18 cellular contexts compared by ENCODE assay signal in genomic region chr11:128739589-128739988, GRCh38. TPM values are rescaled to one million over a fixed set of nuclear protein-coding genes. Genes with fewer than 3 reads are reported as not detected.
DNase-seq lines count a peak whose midpoint lies in the region; ATAC-seq, FAIRE-seq and TF ChIP-seq lines count a peak whose summit lies in the region.
"Had no signal": no experiment of that assay in that cellular context is flagged by ENCODE, and none has a peak within 500 bp of the region (broad histone marks: within the 10 kb centered on the region; RNA-seq: fewer than 3 reads in every experiment).

No MANE protein-coding gene starts in this region.

- BruUV-seq in Calu3 (replicated peaks; lab: Mats Ljungman, UMichigan), result no TSS peak

- DNase-seq in CD14-positive monocyte (ENCODE audit: low spot score), result no peak
- DNase-seq in GM12892 (ENCODE audit: insufficient read length), result no peak
- DNase-seq in natural killer cell, result no peak
- no peak for DNase-seq in GM19239 (ENCODE audit: insufficient read length, low spot score)
- DNase-seq in Calu3, result no peak
- DNase-seq in cerebellum (ENCODE audit: low spot score), result no peak
- DNase-seq: colonic mucosa, DMS53, gastrocnemius medialis, MV-4-11, NCI-H2029, NCI-H524 treated with DMSO at 0.1 percent for 48 hours, PC-9 had no signal

- peaks cover 19 to 34% of the 10 kb centered on the region in 2 donors for H3K36me3 Mint-ChIP-seq in CD14-positive monocyte
- peaks cover 7% of the 10 kb centered on the region for H3K36me3 Mint-ChIP-seq in activated naive CD8-positive, alpha-beta T cell
- no peaks in the 10 kb centered on the region for H3K36me3 Mint-ChIP-seq in natural killer cell
- no peaks in the 10 kb centered on the region for H3K36me3 Mint-ChIP-seq in Calu3 (ENCODE audit: insufficient read depth, unreplicated experiment)
- H3K36me3 Mint-ChIP-seq: neural progenitor cell had no signal

- intact Hi-C loops in CD14-positive monocyte (cut with micrococcal nuclease) (no loop called here), natural killer cell (cut with micrococcal nuclease) (no loop called here), Calu3 (cut with micrococcal nuclease; ENCODE audit: unreplicated experiment) (no loop called here)

- H3K9me3 Mint-ChIP-seq in CD14-positive monocyte, result no peaks in the 10 kb centered on the region
- no peaks in the 10 kb centered on the region for H3K9me3 Mint-ChIP-seq in activated naive CD8-positive, alpha-beta T cell (ENCODE audit: low read depth)
- no peaks in the 10 kb centered on the region for H3K9me3 Mint-ChIP-seq in natural killer cell
- H3K9me3 Mint-ChIP-seq in Calu3 (ENCODE audit: low read depth, unreplicated experiment), result no peaks in the 10 kb centered on the region
- H3K9me3 Mint-ChIP-seq: activated T-helper 2 cell treated with anti-CD3 and anti-CD28 coated beads, Interferon-gamma antibody, Interleukin-2, Interleukin-4, amounts not matched to agents 10 μg/mL and 5 μg/mL and 100 μg/mL, durations not matched to agents 14 hours and 24 hours and 36 hours; neural progenitor cell had no signal

- FAIRE-seq in GM12892 (lab: Jason Lieb, UNC), result peak; percentile 65
- no peak for FAIRE-seq in GM19239 (lab: Jason Lieb, UNC)
- FAIRE-seq: astrocyte had no signal

- TF ChIP-seq POLR2A in GM12892 (IDR thresholded peaks at IDR 0.05; ENCODE audit: low read depth, low read length), result no peak

- H3K4me1 Mint-ChIP-seq in CD14-positive monocyte (peaks cover 93% of the 10 kb centered on the region), natural killer cell (peaks cover 89 to 90% of the 10 kb centered on the region in 2 donors), Calu3 (ENCODE audit: low read depth, unreplicated experiment) (no peaks in the 10 kb centered on the region)
- peaks cover 89% of the 10 kb centered on the region for H3K4me1 Mint-ChIP-seq in activated naive CD8-positive, alpha-beta T cell (ENCODE audit: low read depth)

- H3K27me3 Mint-ChIP-seq in CD14-positive monocyte (ENCODE audit: low read depth in 3 of 3) (no peaks in the 10 kb centered on the region), natural killer cell (ENCODE audit: low read depth in 2 of 2) (no peaks in the 10 kb centered on the region), Calu3 (ENCODE audit: unreplicated experiment) (no peaks in the 10 kb centered on the region)
- no peaks in the 10 kb centered on the region for H3K27me3 Mint-ChIP-seq in activated naive CD8-positive, alpha-beta T cell

- no peak for TF ChIP-seq CTCF in CD14-positive monocyte (IDR thresholded peaks at IDR 0.05)
- TF ChIP-seq CTCF in natural killer cell (IDR thresholded peaks at IDR 0.05), result no peak
- no peak for TF ChIP-seq CTCF in Calu3 (IDR thresholded peaks at IDR 0.05; ENCODE audit: unreplicated experiment)

- ATAC-seq in natural killer cell, result no peak
- ATAC-seq in GM21360 (IDR thresholded peaks at IDR 0.05; ENCODE audit: unreplicated experiment), result no peak
- ATAC-seq: gastrocnemius medialis had no signal

- H3K4me3 Mint-ChIP-seq in CD14-positive monocyte (no peak overlapping the region), natural killer cell (no peak overlapping the region), Calu3 (ENCODE audit: low read depth, unreplicated experiment) (no peak overlapping the region)
- no peak overlapping the region for H3K4me3 Mint-ChIP-seq in activated naive CD8-positive, alpha-beta T cell
- H3K4me3 Mint-ChIP-seq: neural progenitor cell had no signal

- CTCF ChIA-PET in Calu3 (lab: Charles Lee), result interaction anchor here (0.6 kb wide), 1 partner anchor 220 kb away, joined by 4 read pairs; no protein-coding TSS in a partner anchor

- H3K27ac Mint-ChIP-seq in CD14-positive monocyte (peak overlapping the region; percentile 26 to 87 (median 74)), natural killer cell (peak overlapping the region; percentile 86 to 94), Calu3 (ENCODE audit: unreplicated experiment) (no peak overlapping the region)
- H3K27ac Mint-ChIP-seq in activated naive CD8-positive, alpha-beta T cell, result peak overlapping the region; percentile 86
- H3K27ac Mint-ChIP-seq: neural progenitor cell had no signal

RNA-seq across cellular contexts. Expression of gene FLI1, which starts 45.7 kb away (rescaled TPM):
- 10 to 100 TPM; 42.4 to 64.5 TPM for polyA plus RNA-seq in CD14-positive monocyte
- polyA plus RNA-seq in GM12892 (2012; ENCODE audit: missing spikeins), result 30.8 TPM
- total RNA-seq in natural killer cell, result 100 to 1,000 TPM; 123 to 157 (median 148) TPM
- 0.17 TPM in 1 of 2 replicates, not detected in the other for total RNA-seq in Calu3 (2022)
- 7.3 TPM for total RNA-seq in cerebellum

Comparison
In these comparisons a context has a peak if more than half of its experiments do, and no peak if none do; other contexts are left out.
1. RNA of gene FLI1, which starts 45.7 kb away (total RNA-seq): 123 to 157 TPM in natural killer cell; 7.3 TPM in cerebellum (single experiment) and 0.17 TPM in Calu3; every median in the first group is over 10 times any median in the second.